ENCODE assay signal across 17 cellular contexts in genomic region chr22:44743247-44743646, GRCh38. TPM values are rescaled to one million over a fixed set of nuclear protein-coding genes. Genes with fewer than 3 reads are reported as not detected.
DNase-seq lines count a peak whose midpoint lies in the region; ATAC-seq, FAIRE-seq and TF ChIP-seq lines count a peak whose summit lies in the region.
"Had no signal": no experiment of that assay in that cellular context is flagged by ENCODE, and none has a peak within 500 bp of the region (broad histone marks: within the 10 kb centered on the region; RNA-seq: fewer than 3 reads in every experiment).

No MANE protein-coding gene starts in this region.

- no peak for FAIRE-seq in kidney (lab: Jason Lieb, UNC)
- FAIRE-seq: D721Med, H54 had no signal

- no peak for TF ChIP-seq EP300 in neural cell (conservative IDR thresholded peaks at IDR 0.05; ENCODE audit: poor library complexity, severe bottlenecking)

- peak overlapping the region in 1 of 2 donors; percentile 48 for H3K27ac Mint-ChIP-seq in stimulated activated naive CD8-positive, alpha-beta T cell treated with anti-CD3 and anti-CD28 coated beads, Interleukin-15, amount 100 ng/mL, for 72 hours
- H3K27ac Mint-ChIP-seq in CD8-positive, alpha-beta memory T cell = peak overlapping the region in 1 of 8 donors; percentile 41
- H3K27ac Mint-ChIP-seq: CD4-positive, alpha-beta T cell had no signal

- H3K27me3 Mint-ChIP-seq in stimulated activated naive CD8-positive, alpha-beta T cell treated with anti-CD3 and anti-CD28 coated beads, Interleukin-15, amount 100 ng/mL, for 72 hours = no peaks in the 10 kb centered on the region
- H3K27me3 Mint-ChIP-seq in CD8-positive, alpha-beta memory T cell = peaks cover 6 to 9% of the 10 kb centered on the region in 2 donors

- peaks cover 12 to 37% of the 10 kb centered on the region in 2 donors for H3K4me1 ChIP-seq in kidney (ENCODE audit: control insufficient read depth in 1 of 2, insufficient read depth in 1 of 2, low read depth in 1 of 2, low read length in 2 of 2)
- H3K4me1 ChIP-seq in CD8-positive, alpha-beta memory T cell (ENCODE audit: insufficient read depth, low read length) = no peaks in the 10 kb centered on the region

- no peak overlapping the region for H2AFZ ChIP-seq in neural cell (ENCODE audit: low read depth, low read length)
- H2AFZ ChIP-seq: GM23248 had no signal

- no peaks in the 10 kb centered on the region for H3K79me2 ChIP-seq in neural cell (replicated peaks; ENCODE audit: insufficient read depth, low read length)

- H3K4me1 Mint-ChIP-seq in stimulated activated naive CD8-positive, alpha-beta T cell treated with anti-CD3 and anti-CD28 coated beads, Interleukin-15, amount 100 ng/mL, for 72 hours = no peaks in the 10 kb centered on the region
- H3K4me1 Mint-ChIP-seq in CD8-positive, alpha-beta memory T cell = no peaks in the 10 kb centered on the region
- H3K4me1 Mint-ChIP-seq: IgD-negative memory B cell had no signal

- no peaks in the 10 kb centered on the region for H3K27me3 ChIP-seq in neural cell (ENCODE audit: insufficient read depth, low read depth, low read length)
- no peaks in the 10 kb centered on the region for H3K27me3 ChIP-seq in CD8-positive, alpha-beta memory T cell (ENCODE audit: insufficient read depth, low read length, poor library complexity, severe bottlenecking)

- H3K27ac ChIP-seq in kidney (ENCODE audit: low read depth in 2 of 2, low read length in 2 of 2) (no peak overlapping the region), neural cell (ENCODE audit: low read length) (peak overlapping the region; percentile 65)
- H3K27ac ChIP-seq in CD8-positive, alpha-beta memory T cell (ENCODE audit: low read depth, low read length) = no peak overlapping the region
- H3K27ac ChIP-seq: BLaER1 treated with 17β-estradiol and CSF1 and Interleukin-3, amounts not matched to agents 10 nM and 100 nM; GM23248 had no signal

- H3K4me3 ChIP-seq in kidney (ENCODE audit: low read length in 2 of 2) = no peak overlapping the region
- H3K4me3 ChIP-seq in neural cell (ENCODE audit: low read length) = peak overlapping the region; percentile 19
- no peak overlapping the region for H3K4me3 ChIP-seq in CD8-positive, alpha-beta memory T cell (ENCODE audit: low read length)
- H3K4me3 ChIP-seq: BLaER1 treated with 17β-estradiol and CSF1 and Interleukin-3, amounts not matched to agents 10 nM and 100 nM; GM23248 had no signal

- H3K4me2 ChIP-seq in neural cell (ENCODE audit: low read length) = no peak overlapping the region
- H3K4me2 ChIP-seq: BLaER1 treated with 17β-estradiol and CSF1 and Interleukin-3, amounts not matched to agents 10 nM and 100 nM had no signal

- H3K9me3 Mint-ChIP-seq in stimulated activated naive CD8-positive, alpha-beta T cell treated with anti-CD3 and anti-CD28 coated beads, Interleukin-15, amount 100 ng/mL, for 72 hours = no peaks in the 10 kb centered on the region
- no peaks in the 10 kb centered on the region for H3K9me3 Mint-ChIP-seq in CD8-positive, alpha-beta memory T cell
- H3K9me3 Mint-ChIP-seq: CD4-positive, alpha-beta T cell had no signal

- no peak for DNase-seq in stimulated activated naive CD8-positive, alpha-beta T cell treated with anti-CD3 and anti-CD28 coated beads, Interleukin-15, Interleukin-2, amounts not matched to agents 100 U/mL and 50 U/mL, for 24 hours
- no peak for DNase-seq in stimulated activated naive CD8-positive, alpha-beta T cell treated with anti-CD3 and anti-CD28 coated beads, Interleukin-15, amount 100 ng/mL, for 72 hours
- peak; percentile 48 for DNase-seq in kidney
- DNase-seq in CD8-positive, alpha-beta memory T cell = no peak
- DNase-seq: 8988T; CD4-positive, alpha-beta T cell; DMS153; DMS79 treated with DMSO at 0.1 percent for 48 hours; GDM1; GM23248 had no signal

- H3K9ac ChIP-seq in kidney (ENCODE audit: low read length in 2 of 2) = no peak overlapping the region
- H3K9ac ChIP-seq in neural cell (ENCODE audit: low read length) = peak overlapping the region; percentile 34
- H3K9ac ChIP-seq: BLaER1 treated with 17β-estradiol and CSF1 and Interleukin-3, amounts not matched to agents 10 nM and 100 nM; GM23248 had no signal

- H4K20me1 ChIP-seq in neural cell (ENCODE audit: insufficient read depth) = no peaks in the 10 kb centered on the region

- intact Hi-C loops in kidney (cut with DNase I) = no loop called here

- TF ChIP-seq CTCF in kidney (IDR thresholded peaks at IDR 0.05; ENCODE audit: borderline replicate concordance, extremely low read depth, insufficient read depth) (no peak), neural cell (IDR thresholded peaks at IDR 0.05; ENCODE audit: poor library complexity, severe bottlenecking) (no peak)

- CTCF ChIA-PET in CD8-positive, alpha-beta memory T cell (lab: Charles Lee) = no interaction called here

- POLR2A ChIA-PET in CD8-positive, alpha-beta memory T cell (lab: Charles Lee) = no interaction called here

- no peaks in the 10 kb centered on the region for H3F3A ChIP-seq in neural cell (ENCODE audit: insufficient read depth, low read length, poor library complexity, severe bottlenecking)

- H3K9me3 ChIP-seq in kidney (ENCODE audit: control insufficient read depth in 1 of 2, low read length in 2 of 2) = no peaks in the 10 kb centered on the region
- no peaks in the 10 kb centered on the region for H3K9me3 ChIP-seq in neural cell (ENCODE audit: low read length)
- no peaks in the 10 kb centered on the region for H3K9me3 ChIP-seq in CD8-positive, alpha-beta memory T cell (ENCODE audit: low read length)
- H3K9me3 ChIP-seq: BLaER1 treated with 17β-estradiol and CSF1 and Interleukin-3, amounts not matched to agents 10 nM and 100 nM had no signal

- H3K36me3 ChIP-seq in kidney (ENCODE audit: control insufficient read depth in 1 of 2, insufficient read depth in 2 of 2, low read length in 2 of 2) = no peaks in the 10 kb centered on the region
- no peaks in the 10 kb centered on the region for H3K36me3 ChIP-seq in neural cell (ENCODE audit: insufficient read depth, low read length)
- H3K36me3 ChIP-seq in CD8-positive, alpha-beta memory T cell (ENCODE audit: insufficient read depth, low read length) = no peaks in the 10 kb centered on the region
- H3K36me3 ChIP-seq: BLaER1 treated with 17β-estradiol and CSF1 and Interleukin-3, amounts not matched to agents 10 nM and 100 nM had no signal

- no peak overlapping the region for H3K4me3 Mint-ChIP-seq in stimulated activated naive CD8-positive, alpha-beta T cell treated with anti-CD3 and anti-CD28 coated beads, Interleukin-15, amount 100 ng/mL, for 72 hours
- H3K4me3 Mint-ChIP-seq in CD8-positive, alpha-beta memory T cell = no peak overlapping the region
- H3K4me3 Mint-ChIP-seq: CD4-positive, alpha-beta T cell had no signal

- H3K9me2 ChIP-seq in neural cell (ENCODE audit: insufficient read depth, low read length) = no peaks in the 10 kb centered on the region

- ATAC-seq in stimulated activated naive CD8-positive, alpha-beta T cell treated with anti-CD3 and anti-CD28 coated beads, Interleukin-15, Interleukin-2, amounts not matched to agents 100 U/mL and 50 U/mL, for 24 hours = peak; percentile 34
- ATAC-seq in stimulated activated naive CD8-positive, alpha-beta T cell treated with anti-CD3 and anti-CD28 coated beads, Interleukin-15, amount 100 ng/mL, for 72 hours = no peak
- ATAC-seq in GM19463 (IDR thresholded peaks at IDR 0.05; ENCODE audit: unreplicated experiment) (no peak), GM21360 (IDR thresholded peaks at IDR 0.05; ENCODE audit: unreplicated experiment) (no peak)

- TF ChIP-seq RAD21 in neural cell (conservative IDR thresholded peaks at IDR 0.05) = no peak

- no peaks in the 10 kb centered on the region for H3K36me3 Mint-ChIP-seq in CD8-positive, alpha-beta memory T cell
- H3K36me3 Mint-ChIP-seq: IgD-negative memory B cell had no signal

TF ChIP-seq in neural cell, 6 proteins besides CTCF, POLR2A, EP300 and RAD21:
- TF ChIP-seq SMC3 (conservative IDR thresholded peaks at IDR 0.05; ENCODE audit: poor library complexity) (no peak), POLR2AphosphoS5 (IDR thresholded peaks at IDR 0.05) (no peak), MXI1 (conservative IDR thresholded peaks at IDR 0.05; ENCODE audit: poor library complexity, severe bottlenecking) (no peak), TAF1 (IDR thresholded peaks at IDR 0.05; ENCODE audit: low read depth) (no peak), REST (IDR thresholded peaks at IDR 0.05; ENCODE audit: borderline replicate concordance) (no peak), EZH2 (IDR thresholded peaks at IDR 0.05; ENCODE audit: borderline replicate concordance, insufficient read depth, low read length, poor library complexity, severe bottlenecking) (no peak)

RNA-seq across cellular contexts. Expression of gene ARHGAP8, which starts 9.1 kb away (rescaled TPM):
- total RNA-seq in kidney = 35.7 TPM
- 30.2 TPM for polyA plus RNA-seq in kidney (ENCODE audit: insufficient read depth, low read depth, low replicate concordance)
- 3.0 and 5.0 TPM in 2 replicates for polyA plus RNA-seq in neural cell
- polyA minus RNA-seq in neural cell = 1.9 and 2.9 TPM in 2 replicates
- under 1 TPM; 0.42 to 0.49 TPM for total RNA-seq in CD8-positive, alpha-beta memory T cell
- polyA plus RNA-seq in CD8-positive, alpha-beta memory T cell = not detected
- polyA plus RNA-seq: GM23248, IgD-negative memory B cell had no signal

RNA-seq across cellular contexts. Expression of gene PRR5, which starts 41.2 kb away (rescaled TPM):
- 24.0 TPM for total RNA-seq in kidney
- polyA plus RNA-seq in kidney (ENCODE audit: insufficient read depth, low read depth, low replicate concordance) = 46.0 TPM
- polyA plus RNA-seq in neural cell = 16.2 and 21.0 TPM in 2 replicates
- 25.6 and 27.0 TPM in 2 replicates for polyA minus RNA-seq in neural cell
- 10 to 100 TPM; 26.4 to 29.9 TPM for total RNA-seq in CD8-positive, alpha-beta memory T cell
- 175 TPM for polyA plus RNA-seq in CD8-positive, alpha-beta memory T cell
